In the genomic region with DNA sequence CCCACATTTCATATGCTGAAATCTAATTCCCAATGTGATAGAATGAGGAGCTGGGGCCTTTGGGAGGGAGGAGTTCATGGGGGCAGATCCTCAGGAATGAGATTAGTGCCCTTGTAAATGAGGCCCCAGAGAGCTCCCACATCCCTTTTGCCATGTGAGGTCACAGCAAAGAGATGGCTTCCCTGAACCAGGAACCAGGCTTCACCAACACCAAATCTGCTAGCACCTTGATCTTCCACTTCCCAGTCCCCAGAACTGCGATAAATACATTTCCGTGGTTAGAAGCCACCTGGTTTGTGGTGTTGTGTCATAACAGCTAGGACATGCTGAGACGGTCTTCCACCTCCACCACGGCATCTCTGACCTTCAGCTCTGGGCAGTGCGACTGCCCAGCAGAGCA, we compare ENCODE assay signal across 21 cellular contexts.
DNase-seq lines count a peak whose midpoint lies in the region; ATAC-seq, FAIRE-seq and TF ChIP-seq lines count a peak whose summit lies in the region.
"Had no signal": no experiment of that assay in that cellular context is flagged by ENCODE, and none has a peak within 500 bp of the region (broad histone marks: within the 10 kb centered on the region; RNA-seq: fewer than 3 reads in every experiment).

No MANE protein-coding gene starts in this region.

- no peaks in the 10 kb centered on the region for H3K9me3 Mint-ChIP-seq in central memory CD8-positive, alpha-beta T cell
- peaks cover 3% of the 10 kb centered on the region for H3K9me3 Mint-ChIP-seq in mesothelial cell of epicardium
- peaks cover 2% of the 10 kb centered on the region for H3K9me3 Mint-ChIP-seq in glutamatergic neuron (ENCODE audit: unreplicated experiment)
- H3K9me3 Mint-ChIP-seq: CD8-positive, alpha-beta T cell had no signal

- H3K4me1 ChIP-seq in BLaER1, result peaks cover 31% of the 10 kb centered on the region
- H3K4me1 ChIP-seq: A549 had no signal

- TF ChIP-seq CTCF in mesothelial cell of epicardium (IDR thresholded peaks at IDR 0.05; ENCODE audit: unreplicated experiment) (no peak), glutamatergic neuron (IDR thresholded peaks at IDR 0.05; ENCODE audit: partially characterized antibody, unreplicated experiment) (no peak)

- H3K4me3 ChIP-seq in BLaER1, result no peak overlapping the region
- H3K4me3 ChIP-seq: A549, GM12878, GM23248, K562 had no signal

- H4K20me1 ChIP-seq in BLaER1, result no peaks in the 10 kb centered on the region

- peaks cover 47% of the 10 kb centered on the region for H3K27me3 Mint-ChIP-seq in central memory CD8-positive, alpha-beta T cell
- H3K27me3 Mint-ChIP-seq in mesothelial cell of epicardium (ENCODE audit: low read depth) (peaks cover 7% of the 10 kb centered on the region), glutamatergic neuron (ENCODE audit: unreplicated experiment) (peaks cover 2% of the 10 kb centered on the region)

- no peaks in the 10 kb centered on the region for H3K36me3 Mint-ChIP-seq in central memory CD8-positive, alpha-beta T cell (ENCODE audit: insufficient read depth)
- H3K36me3 Mint-ChIP-seq in mesothelial cell of epicardium (no peaks in the 10 kb centered on the region), glutamatergic neuron (ENCODE audit: unreplicated experiment) (peaks cover 1% of the 10 kb centered on the region)
- H3K36me3 Mint-ChIP-seq: CD8-positive, alpha-beta T cell had no signal

- H3K36me3 ChIP-seq in BLaER1, result no peaks in the 10 kb centered on the region

- H3K27ac ChIP-seq in BLaER1, result no peak overlapping the region
- H3K27ac ChIP-seq: 22Rv1, A549, GM23248, HL-60 had no signal

- no peak overlapping the region for H3K9ac ChIP-seq in BLaER1
- H3K9ac ChIP-seq: GM23248 had no signal

- H3K4me1 Mint-ChIP-seq in central memory CD8-positive, alpha-beta T cell, result no peaks in the 10 kb centered on the region
- H3K4me1 Mint-ChIP-seq in mesothelial cell of epicardium (peaks cover 3% of the 10 kb centered on the region), glutamatergic neuron (ENCODE audit: low read depth, unreplicated experiment) (peaks cover 2% of the 10 kb centered on the region)

- no peak for DNase-seq in H54 (ENCODE audit: insufficient read length, low spot score)
- DNase-seq in central memory CD8-positive, alpha-beta T cell (ENCODE audit: low spot score in 2 of 2), result no peak
- no peak for DNase-seq in mesothelial cell of epicardium (ENCODE audit: low spot score in 2 of 2, unreplicated experiment in 2 of 2)
- DNase-seq in NCI-H187 (lab: John Stamatoyannopoulos, UW), result no peak
- no peak for DNase-seq in glutamatergic neuron
- DNase-seq in RKO (ENCODE audit: low spot score), result no peak
- DNase-seq: AML-193; Calu3; CD8-positive, alpha-beta T cell; DMS79 treated with DMSO at 0.1 percent for 48 hours; EL; GM23248; H9 had no signal

- H3K27me3 ChIP-seq in BLaER1, result no peaks in the 10 kb centered on the region

- H3K27ac Mint-ChIP-seq in central memory CD8-positive, alpha-beta T cell (ENCODE audit: low read depth), result peak overlapping the region; percentile 9
- H3K27ac Mint-ChIP-seq in mesothelial cell of epicardium (peak overlapping the region; percentile 27), glutamatergic neuron (ENCODE audit: unreplicated experiment) (no peak overlapping the region)
- H3K27ac Mint-ChIP-seq: CD8-positive, alpha-beta T cell; H9 had no signal

- no peak for ATAC-seq in central memory CD8-positive, alpha-beta T cell (replicated peaks; ENCODE audit: extremely low read depth, poor library complexity, severe bottlenecking)
- no peak for ATAC-seq in HG03342 (IDR thresholded peaks at IDR 0.05; ENCODE audit: unreplicated experiment)
- ATAC-seq: A549; CD8-positive, alpha-beta T cell; GM12878; K562 had no signal

- H3K4me3 Mint-ChIP-seq in central memory CD8-positive, alpha-beta T cell, result no peak overlapping the region
- H3K4me3 Mint-ChIP-seq in mesothelial cell of epicardium (no peak overlapping the region), glutamatergic neuron (ENCODE audit: unreplicated experiment) (no peak overlapping the region)
- H3K4me3 Mint-ChIP-seq: CD8-positive, alpha-beta T cell; H9 had no signal

- no peak for TF ChIP-seq POLR2A in H54 (IDR thresholded peaks at IDR 0.05; ENCODE audit: low read depth, low read length)

- peak overlapping the region; percentile 46 for H3K4me2 ChIP-seq in BLaER1
- H3K4me2 ChIP-seq: A549 had no signal

- peak; percentile 11 for FAIRE-seq in H54 (lab: Jason Lieb, UNC)
- FAIRE-seq: A549, GM12878, GM19239, K562 had no signal

- no peaks in the 10 kb centered on the region for H3K9me3 ChIP-seq in BLaER1
- H3K9me3 ChIP-seq: A549 had no signal
